ENCODE assay signal across 9 cellular contexts in the genomic region with DNA sequence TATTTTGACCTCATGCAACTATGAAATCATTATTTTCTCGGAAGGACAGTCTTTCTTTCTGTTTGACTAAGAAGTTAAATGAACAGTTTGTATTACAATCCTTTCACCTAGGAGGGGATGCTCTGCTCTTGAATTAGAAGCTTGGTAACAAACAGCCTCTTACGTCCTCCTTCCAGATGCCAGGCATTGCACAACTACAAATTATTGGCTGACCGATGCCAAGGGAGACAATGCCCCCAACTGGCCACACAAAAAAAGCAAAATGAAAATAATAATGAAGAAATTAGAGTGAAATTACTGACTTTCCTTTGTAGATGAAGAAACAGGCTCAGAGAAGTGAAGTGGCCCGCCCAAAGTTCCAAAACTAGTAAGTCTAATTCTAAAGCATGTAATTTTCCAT.
DNase-seq lines count a peak whose midpoint lies in the region; ATAC-seq, FAIRE-seq and TF ChIP-seq lines count a peak whose summit lies in the region.
"Had no signal": no experiment of that assay in that cellular context is flagged by ENCODE, and none has a peak within 500 bp of the region (broad histone marks: within the 10 kb centered on the region; RNA-seq: fewer than 3 reads in every experiment).

No MANE protein-coding gene starts in this region.

- H3K27me3 Mint-ChIP-seq in astrocyte (ENCODE audit: low read depth, unreplicated experiment) = peaks cover 12% of the 10 kb centered on the region

- H3K36me3 ChIP-seq in astrocyte (ENCODE audit: insufficient read depth, low read length) = no peaks in the 10 kb centered on the region
- H3K36me3 ChIP-seq: vagina had no signal

- intact Hi-C loops in left colon (cut with DNase I, micrococcal nuclease) = no loop called here

- no peaks in the 10 kb centered on the region for H3K4me1 ChIP-seq in astrocyte (ENCODE audit: insufficient read depth, low read length)
- H3K4me1 ChIP-seq: vagina had no signal

- no peak overlapping the region for H2AFZ ChIP-seq in astrocyte (ENCODE audit: low read depth, low read length)

- peak; percentile 26 for DNase-seq in MV-4-11 (lab: John Stamatoyannopoulos, UW)
- peak; percentile 1 for DNase-seq in astrocyte (ENCODE audit: low read depth)
- no peak for DNase-seq in left colon
- no peak for DNase-seq in H54 (ENCODE audit: insufficient read length, low spot score)
- no peak for DNase-seq in stimulated activated CD4-positive, alpha-beta T cell treated with anti-CD3 and anti-CD28 coated beads, Interleukin-12 subunit alpha, Interleukin-12 subunit beta, amount 100 ng/mL, for 4 hours

- no peaks in the 10 kb centered on the region for H3K4me1 Mint-ChIP-seq in astrocyte (ENCODE audit: low read depth, unreplicated experiment)

- ATAC-seq in left colon = peak; percentile 34
- ATAC-seq in HG03565 (IDR thresholded peaks at IDR 0.05; ENCODE audit: unreplicated experiment) = no peak
- no peak for ATAC-seq in HG02973 (IDR thresholded peaks at IDR 0.05; ENCODE audit: unreplicated experiment)

- no peaks in the 10 kb centered on the region for H3K9me3 Mint-ChIP-seq in astrocyte (ENCODE audit: unreplicated experiment)

- no peak overlapping the region for H3K4me2 ChIP-seq in astrocyte (ENCODE audit: low read length)

- no peak overlapping the region for H3K4me3 Mint-ChIP-seq in astrocyte (ENCODE audit: unreplicated experiment)

- FAIRE-seq in astrocyte (lab: Jason Lieb, UNC) (no peak), H54 (lab: Jason Lieb, UNC) (no peak)

- H3K9ac ChIP-seq in astrocyte (ENCODE audit: low read length) = no peak overlapping the region

- H3K4me3 ChIP-seq in astrocyte (ENCODE audit: insufficient read depth, low read depth, low read length) = no peak overlapping the region
- H3K4me3 ChIP-seq: vagina had no signal

- H3K9me3 ChIP-seq in astrocyte (ENCODE audit: insufficient read depth, low read depth, low read length) = no peaks in the 10 kb centered on the region
- H3K9me3 ChIP-seq: vagina had no signal

- TF ChIP-seq CTCF in C4-2B (conservative IDR thresholded peaks at IDR 0.05) (peak; percentile 72), astrocyte (IDR thresholded peaks at IDR 0.05; ENCODE audit: insufficient read depth, low read depth, low read length) (peak; percentile 19)

- H3K27ac ChIP-seq in C4-2B (no peak overlapping the region), astrocyte (ENCODE audit: low read depth, low read length) (no peak overlapping the region)
- H3K27ac ChIP-seq: vagina had no signal

- no peaks in the 10 kb centered on the region for H3K36me3 Mint-ChIP-seq in astrocyte (ENCODE audit: low read depth, unreplicated experiment)

- no peaks in the 10 kb centered on the region for H3K27me3 ChIP-seq in astrocyte (ENCODE audit: insufficient read depth, low read length)
- H3K27me3 ChIP-seq: vagina had no signal

- no peaks in the 10 kb centered on the region for H4K20me1 ChIP-seq in astrocyte (ENCODE audit: insufficient read depth, low read length)

- H3K27ac Mint-ChIP-seq in astrocyte (ENCODE audit: unreplicated experiment) = no peak overlapping the region

- H3K79me2 ChIP-seq in astrocyte (ENCODE audit: insufficient read depth, low read length) = no peaks in the 10 kb centered on the region

- TF ChIP-seq POLR2A in H54 (IDR thresholded peaks at IDR 0.05; ENCODE audit: low read depth, low read length) = no peak

Comparison
In these comparisons a context has a peak if more than half of its experiments do, and no peak if none do; other contexts are left out.
1. DNase-seq: peak in MV-4-11 (single experiment) and astrocyte (single experiment); none in left colon (0 of 2), H54 (single experiment) and stimulated activated CD4-positive, alpha-beta T cell treated with anti-CD3 and anti-CD28 coated beads, Interleukin-12 subunit alpha, Interleukin-12 subunit beta, amount 100 ng/mL, for 4 hours (single experiment).